Comparison of ENCODE assay signal across 12 cellular contexts in the genomic region with DNA sequence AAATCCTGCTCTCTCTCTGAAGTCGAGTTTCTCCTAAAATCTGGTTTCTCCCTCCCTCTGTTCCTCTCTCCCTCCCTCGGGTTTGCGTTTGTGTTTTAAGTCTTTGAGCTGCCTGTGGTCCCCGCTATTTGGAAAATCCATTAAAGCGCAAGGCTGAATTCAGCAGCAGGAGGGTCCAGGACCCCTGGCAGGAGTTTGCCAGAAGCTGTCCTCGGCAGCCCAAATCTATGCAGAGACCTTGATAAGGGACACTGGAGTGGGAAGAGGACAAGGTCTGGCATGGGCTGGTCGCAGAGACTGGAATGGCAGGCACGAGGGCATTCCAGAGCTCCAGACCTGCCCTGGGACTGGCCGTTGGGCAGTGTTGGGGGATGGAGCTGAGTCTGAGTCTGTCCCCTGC. TPM values are rescaled to one million over a fixed set of nuclear protein-coding genes. Genes with fewer than 3 reads are reported as not detected.
A peak's percentile ranks its signal among the peaks of the same experiment; 100 is the strongest.
DNase-seq lines count a peak whose midpoint lies in the region; TF ChIP-seq lines count a peak whose summit lies in the region.
"Had no signal": no experiment of that assay in that cellular context is flagged by ENCODE, and none has a peak within 500 bp of the region (broad histone marks: within the 10 kb centered on the region; RNA-seq: fewer than 3 reads in every experiment).

No MANE protein-coding gene starts in this region.

- no peak overlapping the region for H3K27ac ChIP-seq in CD4-positive, alpha-beta memory T cell (ENCODE audit: low read depth, low read length)
- no peak overlapping the region for H3K27ac ChIP-seq in neural progenitor cell

- POLR2A ChIA-PET in CD4-positive, alpha-beta memory T cell (lab: Charles Lee; ENCODE audit: partially characterized antibody), result no interaction called here

- H3K4me3 Mint-ChIP-seq in CD4-positive, alpha-beta memory T cell, result peak overlapping the region in 6 of 8 donors; percentile 70 to 83 (median 73)
- no peak overlapping the region for H3K4me3 Mint-ChIP-seq in neural progenitor cell

- no peak for DNase-seq in CD4-positive, alpha-beta memory T cell
- DNase-seq in NT2/D1 (ENCODE audit: low read depth, low spot score) (no peak), globus pallidus (ENCODE audit: low spot score) (peak; percentile 10), neural progenitor cell (ENCODE audit: low spot score) (peak; percentile 42), NCI-H524 treated with DMSO at 0.1 percent for 48 hours (lab: John Stamatoyannopoulos, UW) (no peak), NCI-H2171 treated with DMSO at 0.1 percent for 48 hours (lab: John Stamatoyannopoulos, UW) (no peak), RKO (ENCODE audit: low spot score) (no peak)
- no peak for DNase-seq in stimulated activated naive CD4-positive, alpha-beta T cell (lab: John Stamatoyannopoulos, UW)
- DNase-seq: effector CD8-positive, alpha-beta T cell had no signal

- peak overlapping the region; percentile 100 for H3K4me2 ChIP-seq in neural progenitor cell

- no peaks in the 10 kb centered on the region for H3K9me3 Mint-ChIP-seq in CD4-positive, alpha-beta memory T cell
- no peaks in the 10 kb centered on the region for H3K9me3 Mint-ChIP-seq in neural progenitor cell

- no peaks in the 10 kb centered on the region for H3K27me3 ChIP-seq in CD4-positive, alpha-beta memory T cell (ENCODE audit: insufficient read depth, low read length)
- H3K27me3 ChIP-seq in NT2/D1 (ENCODE audit: insufficient read depth, insufficient read length), result peaks cover 27% of the 10 kb centered on the region
- peaks cover 32% of the 10 kb centered on the region for H3K27me3 ChIP-seq in neural progenitor cell

- H3K4me3 ChIP-seq in CD4-positive, alpha-beta memory T cell (ENCODE audit: low read length in 2 of 2), result no peak overlapping the region
- peak overlapping the region; percentile 51 for H3K4me3 ChIP-seq in NT2/D1 (ENCODE audit: insufficient read length, low read depth)
- peak overlapping the region; percentile 71 for H3K4me3 ChIP-seq in neural progenitor cell
- H3K4me3 ChIP-seq: GM12878 had no signal

- no peaks in the 10 kb centered on the region for H3K36me3 ChIP-seq in CD4-positive, alpha-beta memory T cell (ENCODE audit: insufficient read depth, low read length)
- H3K36me3 ChIP-seq in NT2/D1 (ENCODE audit: insufficient read depth, insufficient read length, low read length) (no peaks in the 10 kb centered on the region), neural progenitor cell (no peaks in the 10 kb centered on the region)

- H3K79me2 ChIP-seq in neural progenitor cell (ENCODE audit: low read depth), result no peaks in the 10 kb centered on the region

- H2AFZ ChIP-seq in neural progenitor cell (replicated peaks), result peak overlapping the region; percentile 98

- no peaks in the 10 kb centered on the region for H3K9me3 ChIP-seq in CD4-positive, alpha-beta memory T cell (ENCODE audit: control insufficient read depth in 1 of 2, low read length in 2 of 2)
- H3K9me3 ChIP-seq in NT2/D1 (ENCODE audit: insufficient read depth, low read length) (no peaks in the 10 kb centered on the region), neural progenitor cell (ENCODE audit: low read depth) (no peaks in the 10 kb centered on the region)

- H3F3A ChIP-seq in neural progenitor cell (ENCODE audit: low read depth), result peaks cover 44% of the 10 kb centered on the region

- H4K20me1 ChIP-seq in neural progenitor cell (ENCODE audit: low read depth), result no peaks in the 10 kb centered on the region

- peaks cover 5 to 9% of the 10 kb centered on the region in 2 donors for H3K27me3 Mint-ChIP-seq in CD4-positive, alpha-beta memory T cell
- H3K27me3 Mint-ChIP-seq in neural progenitor cell (ENCODE audit: insufficient read depth, low read depth), result peaks cover 9% of the 10 kb centered on the region

- TF ChIP-seq CTCF in neural progenitor cell (IDR thresholded peaks at IDR 0.05), result no peak

- CTCF ChIA-PET in CD4-positive, alpha-beta memory T cell (lab: Charles Lee; ENCODE audit: partially characterized antibody), result no interaction called here

- H3K9ac ChIP-seq in NT2/D1 (ENCODE audit: insufficient read length, low read depth) (peak overlapping the region; percentile 82), neural progenitor cell (no peak overlapping the region)

- H3K4me1 ChIP-seq in CD4-positive, alpha-beta memory T cell (ENCODE audit: insufficient read depth, low read length), result peaks cover 10% of the 10 kb centered on the region
- H3K4me1 ChIP-seq in NT2/D1 (ENCODE audit: insufficient read depth, insufficient read length) (peaks cover 5% of the 10 kb centered on the region), neural progenitor cell (peaks cover 15% of the 10 kb centered on the region)

- H3K36me3 Mint-ChIP-seq in CD4-positive, alpha-beta memory T cell, result no peaks in the 10 kb centered on the region
- H3K36me3 Mint-ChIP-seq in neural progenitor cell, result no peaks in the 10 kb centered on the region

- peaks cover 5 to 22% (median 12%) of the 10 kb centered on the region in 4 donors for H3K4me1 Mint-ChIP-seq in CD4-positive, alpha-beta memory T cell
- H3K4me1 Mint-ChIP-seq in neural progenitor cell, result peaks cover 13% of the 10 kb centered on the region

- intact Hi-C loops in CD4-positive, alpha-beta memory T cell (cut with micrococcal nuclease), result no loop called here

- peak overlapping the region in 2 of 7 donors; percentile 59 to 63 for H3K27ac Mint-ChIP-seq in CD4-positive, alpha-beta memory T cell
- no peak overlapping the region for H3K27ac Mint-ChIP-seq in neural progenitor cell

RNA-seq across cellular contexts. Expression of a gene that starts 1.1 kb away (rescaled TPM):
- total RNA-seq in CD4-positive, alpha-beta memory T cell, result 1 to 10 TPM in 1 of 2 experiments, under 1 TPM in 1; 0.64 to 1.1 TPM
- under 1 TPM; 0.07 to 0.72 TPM for polyA plus RNA-seq in CD4-positive, alpha-beta memory T cell
- total RNA-seq in neural progenitor cell (ENCODE audit: low replicate concordance), result 1.1 and 1.4 TPM in 2 replicates
- total RNA-seq: LHCN-M2, NCI-H460 had no signal

Comparison
In these comparisons a context has a peak if more than half of its experiments do, and no peak if none do; other contexts are left out.
1. DNase-seq: peak in globus pallidus (single experiment) and neural progenitor cell (single experiment); none in CD4-positive, alpha-beta memory T cell (0 of 5), NT2/D1 (single experiment), NCI-H524 treated with DMSO at 0.1 percent for 48 hours (single experiment), NCI-H2171 treated with DMSO at 0.1 percent for 48 hours (single experiment), RKO (single experiment) and stimulated activated naive CD4-positive, alpha-beta T cell (0 of 6).
2. H3K4me3 ChIP-seq: peak in NT2/D1 (single experiment) and neural progenitor cell (single experiment); none in CD4-positive, alpha-beta memory T cell (0 of 2).